26 cellular contexts compared by ENCODE assay signal in genomic region chr7:45700556-45700955, GRCh38.
A peak's percentile ranks its signal among the peaks of the same experiment; 100 is the strongest.
DNase-seq lines count a peak whose midpoint lies in the region; ATAC-seq and TF ChIP-seq lines count a peak whose summit lies in the region.
"Had no signal": no experiment of that assay in that cellular context is flagged by ENCODE, and none has a peak within 500 bp of the region (broad histone marks: within the 10 kb centered on the region; RNA-seq: fewer than 3 reads in every experiment).

No MANE protein-coding gene starts in this region.

- H3K4me1 Mint-ChIP-seq in WTC11: no peaks in the 10 kb centered on the region
- H3K4me1 Mint-ChIP-seq: activated CD4-positive, alpha-beta T cell treated with anti-CD3 and anti-CD28 coated beads, Interleukin-2, amount 10 ng/mL, durations not matched to agents 24 days and 14 days; H9; memory B cell; stimulated activated naive B cell treated with anti-CD40 and anti-IgM and Interleukin-4, amounts not matched to agents 10 μg/mL and 1 μg/mL and 100 μg/mL, for 72 hours had no signal

- H3K36me3 Mint-ChIP-seq in WTC11: peaks cover 9% of the 10 kb centered on the region
- H3K36me3 Mint-ChIP-seq: activated naive CD8-positive, alpha-beta T cell; memory B cell; stimulated activated naive B cell treated with anti-CD40 and anti-IgM and Interleukin-4, amounts not matched to agents 10 μg/mL and 1 μg/mL and 100 μg/mL, for 72 hours had no signal

- H3K27ac ChIP-seq in coronary artery (no peak overlapping the region), right cardiac atrium (ENCODE audit: low read length) (no peak overlapping the region)
- H3K27ac ChIP-seq: BLaER1, HL-60, neutrophil, SK-N-MC, testis had no signal

- POLR2A ChIA-PET in WTC11 (lab: Charles Lee): no interaction called here

- ATAC-seq in WTC11: no peak
- ATAC-seq in right cardiac atrium: peak in 1 of 2 donors; percentile 44
- ATAC-seq in sciatic nerve: peak; percentile 77
- ATAC-seq: effector memory CD8-positive, alpha-beta T cell; esophagus mucosa; stimulated activated naive B cell treated with anti-CD40 and anti-IgM and Interleukin-4, amounts not matched to agents 10 μg/mL and 1 μg/mL and 100 μg/mL, for 72 hours had no signal

- peak; percentile 2 for DNase-seq in WTC11 (ENCODE audit: low spot score)
- peak; percentile 59 for DNase-seq in coronary artery (ENCODE audit: low spot score)
- peak in 2 of 3 donors; percentile 52 to 71 for DNase-seq in right cardiac atrium
- peak; percentile 15 for DNase-seq in sciatic nerve (ENCODE audit: low spot score)
- DNase-seq in NCI-H524 (lab: John Stamatoyannopoulos, UW): no peak
- no peak for DNase-seq in NCI-H226
- no peak for DNase-seq in AG08396 (ENCODE audit: low spot score)
- DNase-seq in central memory CD4-positive, alpha-beta T cell: no peak
- DNase-seq: ACHN; activated CD4-positive, alpha-beta T cell treated with anti-CD3 and anti-CD28 coated beads, Interleukin-2, amount 10 ng/mL, durations not matched to agents 24 days and 14 days; DMS79 treated with DMSO at 0.1 percent for 48 hours; effector memory CD8-positive, alpha-beta T cell; H9; Kasumi-1; NCI-H187 treated with DMSO at 0.1 percent for 48 hours; NCI-H69; stimulated activated naive B cell treated with anti-CD40 and anti-IgM and Interleukin-4, amounts not matched to agents 10 μg/mL and 1 μg/mL and 100 μg/mL, for 72 hours; testis had no signal

- CTCF ChIA-PET in WTC11 (lab: Charles Lee): no interaction called here

- TF ChIP-seq CTCF in WTC11 (IDR thresholded peaks at IDR 0.05) (no peak), coronary artery (IDR thresholded peaks at IDR 0.05) (no peak)

- H3K4me3 Mint-ChIP-seq in WTC11: no peak overlapping the region
- H3K4me3 Mint-ChIP-seq: activated CD4-positive, alpha-beta T cell treated with anti-CD3 and anti-CD28 coated beads, Interleukin-2, amount 10 ng/mL, durations not matched to agents 24 days and 14 days; activated naive CD8-positive, alpha-beta T cell; effector memory CD8-positive, alpha-beta T cell; H9; memory B cell; stimulated activated naive B cell treated with anti-CD40 and anti-IgM and Interleukin-4, amounts not matched to agents 10 μg/mL and 1 μg/mL and 100 μg/mL, for 72 hours had no signal

- H3K27ac Mint-ChIP-seq in WTC11: no peak overlapping the region
- H3K27ac Mint-ChIP-seq: activated CD4-positive, alpha-beta T cell treated with anti-CD3 and anti-CD28 coated beads, Interleukin-2, amount 10 ng/mL, durations not matched to agents 24 days and 14 days; activated naive CD8-positive, alpha-beta T cell; effector memory CD8-positive, alpha-beta T cell; memory B cell; stimulated activated naive B cell treated with anti-CD40 and anti-IgM and Interleukin-4, amounts not matched to agents 10 μg/mL and 1 μg/mL and 100 μg/mL, for 72 hours had no signal

- H3K9me3 ChIP-seq in right cardiac atrium (ENCODE audit: control insufficient read depth, low read length): no peaks in the 10 kb centered on the region
- H3K9me3 ChIP-seq: BLaER1, Caco-2, neutrophil, testis had no signal

- H3K4me1 ChIP-seq in right cardiac atrium (ENCODE audit: control insufficient read depth, insufficient read depth, low read length): peaks cover 10% of the 10 kb centered on the region
- H3K4me1 ChIP-seq: BLaER1, Caco-2, testis had no signal

- WGBS in right cardiac atrium: 6% methylated on average over 2 of the region's 2 CpGs

- no peaks in the 10 kb centered on the region for H3K9me3 Mint-ChIP-seq in WTC11
- H3K9me3 Mint-ChIP-seq: activated CD4-positive, alpha-beta T cell treated with anti-CD3 and anti-CD28 coated beads, Interleukin-2, amount 10 ng/mL, durations not matched to agents 24 days and 14 days; effector memory CD8-positive, alpha-beta T cell; H9; memory B cell; stimulated activated naive B cell treated with anti-CD40 and anti-IgM and Interleukin-4, amounts not matched to agents 10 μg/mL and 1 μg/mL and 100 μg/mL, for 72 hours had no signal

- intact Hi-C loops in right cardiac atrium (cut with DNase I): no loop called here
- intact Hi-C loops in sciatic nerve (cut with DNase I): no loop called here

- H3K4me3 ChIP-seq in coronary artery (no peak overlapping the region), right cardiac atrium (ENCODE audit: low read length) (no peak overlapping the region)
- H3K4me3 ChIP-seq: BLaER1, SK-N-MC, testis had no signal

- H3K27me3 Mint-ChIP-seq in WTC11 (ENCODE audit: low read depth): no peaks in the 10 kb centered on the region

- H3K27me3 ChIP-seq in right cardiac atrium (ENCODE audit: control insufficient read depth, insufficient read depth): no peaks in the 10 kb centered on the region
- H3K27me3 ChIP-seq: BLaER1, neutrophil, testis had no signal

TF ChIP-seq in WTC11, 78 proteins besides CTCF, POLR2A, EP300 and RAD21:
- TF ChIP-seq TEAD4 (CRISPR knock-in tag; IDR thresholded peaks at IDR 0.05) (no peak), GTF2I (CRISPR knock-in tag; conservative IDR thresholded peaks at IDR 0.05) (no peak), ZNF423 (CRISPR knock-in tag; IDR thresholded peaks at IDR 0.05) (no peak), SP1 (CRISPR knock-in tag; conservative IDR thresholded peaks at IDR 0.05) (no peak), JUN (CRISPR knock-in tag; IDR thresholded peaks at IDR 0.05) (no peak), CDX4 (CRISPR knock-in tag; IDR thresholded peaks at IDR 0.05; ENCODE audit: borderline replicate concordance) (no peak)
TF ChIP-seq in WTC11: peak in this region for 0.

Comparison
In these comparisons a context has a peak if more than half of its experiments do, and no peak if none do; other contexts are left out.
1. DNase-seq: peak in WTC11 (single experiment), coronary artery (single experiment), right cardiac atrium (2 of 3) and sciatic nerve (single experiment); none in NCI-H524 (0 of 2), NCI-H226 (single experiment), AG08396 (single experiment) and central memory CD4-positive, alpha-beta T cell (single experiment).